Comparison of ENCODE assay signal across 8 cellular contexts in the genomic region with DNA sequence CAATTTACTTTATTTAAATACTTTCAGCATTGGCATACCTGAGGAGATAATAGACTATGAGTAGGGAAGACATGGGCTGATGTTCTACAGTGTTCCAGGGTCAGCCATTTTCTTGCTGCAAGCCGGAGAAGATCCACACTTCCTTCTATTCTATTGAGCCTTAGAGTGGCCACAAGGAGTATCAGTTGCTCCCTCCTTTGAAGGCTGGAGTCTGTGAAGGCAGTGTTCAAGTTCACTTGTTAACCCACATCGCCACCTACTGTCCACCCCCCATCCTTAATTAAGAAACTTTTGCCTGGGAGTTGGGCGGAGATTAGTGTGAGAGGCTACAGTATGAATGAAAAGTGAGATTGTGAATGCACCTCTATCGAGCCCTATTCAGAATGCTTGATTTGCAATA.
A peak's percentile ranks its signal among the peaks of the same experiment; 100 is the strongest.
DNase-seq lines count a peak whose midpoint lies in the region; ATAC-seq and TF ChIP-seq lines count a peak whose summit lies in the region.

No MANE protein-coding gene starts in this region.

- no peak overlapping the region for H3K27ac Mint-ChIP-seq in activated CD8-positive, alpha-beta T cell treated with anti-CD3 and anti-CD28 coated beads for 36 hours

- no peak for TF ChIP-seq POLR2A in thyroid gland (IDR thresholded peaks at IDR 0.05)

- intact Hi-C loops in activated CD8-positive, alpha-beta T cell treated with anti-CD3 and anti-CD28 coated beads for 36 hours (cut with micrococcal nuclease): no loop called here
- intact Hi-C loops in thyroid gland (cut with DNase I): no loop called here

- H3K27ac ChIP-seq in thyroid gland: no peak overlapping the region

- H3K4me3 ChIP-seq in thyroid gland (replicated peaks in 1 of 3): no peak overlapping the region

- POLR2A ChIA-PET in activated CD8-positive, alpha-beta T cell treated with anti-CD3 and anti-CD28 coated beads for 36 hours (lab: Charles Lee): no interaction called here

- in situ Hi-C loops in ACHN (cut with HindIII; ENCODE audit: low pct_ligation_motif_present, low pct_unique_long_range_greater_than_20kb, low sequenced_read_pairs): no loop called here

- H3K4me1 ChIP-seq in thyroid gland: no peaks in the 10 kb centered on the region

- H3K36me3 Mint-ChIP-seq in activated CD8-positive, alpha-beta T cell treated with anti-CD3 and anti-CD28 coated beads for 36 hours (ENCODE audit: low read depth): no peaks in the 10 kb centered on the region

- no peaks in the 10 kb centered on the region for H3K4me1 Mint-ChIP-seq in activated CD8-positive, alpha-beta T cell treated with anti-CD3 and anti-CD28 coated beads for 36 hours (ENCODE audit: low read depth)

- H3K27me3 Mint-ChIP-seq in activated CD8-positive, alpha-beta T cell treated with anti-CD3 and anti-CD28 coated beads for 36 hours: peaks cover 2% of the 10 kb centered on the region

- peak; percentile 72 for ATAC-seq in HG03196 (IDR thresholded peaks at IDR 0.05; ENCODE audit: unreplicated experiment)
- no peak for ATAC-seq in activated CD8-positive, alpha-beta T cell treated with anti-CD3 and anti-CD28 coated beads for 36 hours

- no peaks in the 10 kb centered on the region for H3K9me3 ChIP-seq in thyroid gland

- H3K27me3 ChIP-seq in thyroid gland: no peaks in the 10 kb centered on the region

- CTCF ChIA-PET in activated CD8-positive, alpha-beta T cell treated with anti-CD3 and anti-CD28 coated beads for 36 hours (lab: Charles Lee): interaction anchor here (0.9 kb wide), 1 partner anchor 11 kb away, joined by 3 read pairs; no protein-coding TSS in a partner anchor

- TF ChIP-seq CTCF in GM12874 (IDR thresholded peaks at IDR 0.05; ENCODE audit: insufficient read depth, low read depth, low read length) (peak; percentile 43; the same call in 1 of the 2 replicates), thyroid gland (IDR thresholded peaks at IDR 0.05) (peak in 3 of 6 experiments; percentile 20 to 36 (median 35))
- no peak for TF ChIP-seq CTCF in activated CD8-positive, alpha-beta T cell treated with anti-CD3 and anti-CD28 coated beads for 36 hours (IDR thresholded peaks at IDR 0.05)

- H3K9me3 Mint-ChIP-seq in activated CD8-positive, alpha-beta T cell treated with anti-CD3 and anti-CD28 coated beads for 36 hours: no peaks in the 10 kb centered on the region

- no peaks in the 10 kb centered on the region for H3K36me3 ChIP-seq in thyroid gland

- DNase-seq in ACHN (peak; percentile 79), NCI-H2196 (lab: John Stamatoyannopoulos, UW; ENCODE audit: unreplicated experiment) (peak; percentile 57), hippocampal formation (lab: John Stamatoyannopoulos, UW) (peak; percentile 53 to 66), thyroid gland (peak; percentile 29 to 38)
- peak; percentile 56 for DNase-seq in activated CD8-positive, alpha-beta T cell treated with anti-CD3 and anti-CD28 coated beads for 36 hours
- no peak for DNase-seq in activated effector memory CD4-positive, alpha-beta T cell treated with Interleukin-2 at 50 U/mL for 16 hours

- H3K4me3 Mint-ChIP-seq in activated CD8-positive, alpha-beta T cell treated with anti-CD3 and anti-CD28 coated beads for 36 hours: no peak overlapping the region

- 17 to 22% methylated on average over 4 of the region's 4 CpGs for WGBS in thyroid gland, 2 donors
